2 cellular contexts compared by ENCODE assay signal in genomic region chr1:174989540-174990181, GRCh38.
TF ChIP-seq lines count a peak whose summit lies in the region.

No MANE protein-coding gene starts in this region.

TF ChIP-seq in liver, 16 proteins besides CTCF, POLR2A, EP300 and RAD21:
- TF ChIP-seq EGR1 (IDR thresholded peaks at IDR 0.05; ENCODE audit: low read depth in 2 of 2) (no peak), ATF3 (IDR thresholded peaks at IDR 0.05) (no peak), NR2F2 (IDR thresholded peaks at IDR 0.05) (no peak), TAF1 (conservative IDR thresholded peaks at IDR 0.05) (no peak), RXRA (IDR thresholded peaks at IDR 0.05) (no peak), HNF4G (IDR thresholded peaks at IDR 0.05) (no peak), JUND (IDR thresholded peaks at IDR 0.05) (no peak), SP1 (IDR thresholded peaks at IDR 0.05) (no peak), GABPA (IDR thresholded peaks at IDR 0.05 in 1 of 2, conservative IDR thresholded peaks at IDR 0.05 in 1 of 2) (no peak), MAX (IDR thresholded peaks at IDR 0.05) (no peak), HNF4A (conservative IDR thresholded peaks at IDR 0.05) (no peak), FOXA1 (IDR thresholded peaks at IDR 0.05) (no peak), FOXA2 (IDR thresholded peaks at IDR 0.05) (no peak), YY1 (IDR thresholded peaks at IDR 0.05) (no peak), ZBTB33 (IDR thresholded peaks at IDR 0.05) (no peak), REST (IDR thresholded peaks at IDR 0.05) (no peak)
TF ChIP-seq in liver: peak in this region for 0.

TF ChIP-seq in HepG2, 621 proteins besides CTCF, POLR2A, EP300 and RAD21:
- TF ChIP-seq TIGD3 (CRISPR knock-in tag; IDR thresholded peaks at IDR 0.05; ENCODE audit: borderline replicate concordance) (no peak), MTF1 (CRISPR knock-in tag; IDR thresholded peaks at IDR 0.05) (no peak), SRF (IDR thresholded peaks at IDR 0.05; ENCODE audit: low read depth, low read length) (no peak), ZNF430 (CRISPR knock-in tag; IDR thresholded peaks at IDR 0.05) (no peak), ZNF564 (CRISPR knock-in tag; IDR thresholded peaks at IDR 0.05) (no peak), NR2F2 (IDR thresholded peaks at IDR 0.05; ENCODE audit: borderline replicate concordance, low read depth) (no peak), ZNF781 (CRISPR knock-in tag; IDR thresholded peaks at IDR 0.05; ENCODE audit: borderline replicate concordance, not compliant biosample characterization) (no peak), CEBPZ (IDR thresholded peaks at IDR 0.05; ENCODE audit: low read length) (no peak), KIAA2018 (CRISPR knock-in tag; IDR thresholded peaks at IDR 0.05; ENCODE audit: borderline replicate concordance) (no peak), ESRRA (CRISPR knock-in tag; IDR thresholded peaks at IDR 0.05; ENCODE audit: low read depth) (no peak), ZNF558 (CRISPR knock-in tag; IDR thresholded peaks at IDR 0.05; ENCODE audit: borderline replicate concordance) (no peak)
